1 cellular context compared by ENCODE assay signal in genomic region chr6:135250751-135251356, GRCh38.
TF ChIP-seq lines count a peak whose summit lies in the region.

No MANE protein-coding gene starts in this region.

TF ChIP-seq in K562, 482 proteins besides CTCF, POLR2A, EP300 and RAD21 (continued from another document):
- no peak for TF ChIP-seq RREB1 (CRISPR knock-in tag; IDR thresholded peaks at IDR 0.05)
- TF ChIP-seq ARID3B (CRISPR knock-in tag; IDR thresholded peaks at IDR 0.05; ENCODE audit: borderline replicate concordance) = no peak
- TF ChIP-seq ZBTB11 (CRISPR knock-in tag; IDR thresholded peaks at IDR 0.05) = no peak
- no peak for TF ChIP-seq PRMT5 (CRISPR knock-in tag; IDR thresholded peaks at IDR 0.05)
- TF ChIP-seq FOXJ3 (CRISPR knock-in tag; IDR thresholded peaks at IDR 0.05) = no peak
- TF ChIP-seq BMI1 (IDR thresholded peaks at IDR 0.05; ENCODE audit: low read length) = no peak
- TF ChIP-seq ZNF146 (CRISPR knock-in tag; IDR thresholded peaks at IDR 0.05; ENCODE audit: unreplicated experiment) = no peak
- no peak for TF ChIP-seq IRF2 (CRISPR knock-in tag; IDR thresholded peaks at IDR 0.05)
